Comparison of ENCODE assay signal across 10 cellular contexts in genomic region chrX:27571164-27571563, GRCh38. TPM values are rescaled to one million over a fixed set of nuclear protein-coding genes. Genes with fewer than 3 reads are reported as not detected.
"Had no signal": no experiment of that assay in that cellular context is flagged by ENCODE, and none has a peak within 500 bp of the region (broad histone marks: within the 10 kb centered on the region; RNA-seq: fewer than 3 reads in every experiment).

No MANE protein-coding gene starts in this region.

- H3K9me3 Mint-ChIP-seq: GM23338 had no signal

- DNase-seq: H9, HCEC 1CT, KBM-7 had no signal

- H3K27ac Mint-ChIP-seq: GM23338, H9, IgD-negative memory B cell had no signal

- FAIRE-seq: H1, H54, HepG2 had no signal

- H3K4me3 Mint-ChIP-seq: GM23338, H9, IgD-negative memory B cell had no signal

- H3K27ac ChIP-seq: HL-60 had no signal

- H3K27me3 Mint-ChIP-seq: IgD-negative memory B cell had no signal

- ATAC-seq: GM23338, HepG2 had no signal

- H3K4me3 ChIP-seq: GM23338 had no signal

- H3K36me3 Mint-ChIP-seq: IgD-negative memory B cell had no signal

RNA-seq across cellular contexts. Expression of gene DCAF8L2, which starts 19.0 kb away (rescaled TPM):
- total RNA-seq: GM23338, H1, H9, HepG2, HT1080 had no signal
- polyA plus RNA-seq: GM23338, H1, HepG2, IgD-negative memory B cell had no signal
